15 cellular contexts compared by ENCODE assay signal in the genomic region with DNA sequence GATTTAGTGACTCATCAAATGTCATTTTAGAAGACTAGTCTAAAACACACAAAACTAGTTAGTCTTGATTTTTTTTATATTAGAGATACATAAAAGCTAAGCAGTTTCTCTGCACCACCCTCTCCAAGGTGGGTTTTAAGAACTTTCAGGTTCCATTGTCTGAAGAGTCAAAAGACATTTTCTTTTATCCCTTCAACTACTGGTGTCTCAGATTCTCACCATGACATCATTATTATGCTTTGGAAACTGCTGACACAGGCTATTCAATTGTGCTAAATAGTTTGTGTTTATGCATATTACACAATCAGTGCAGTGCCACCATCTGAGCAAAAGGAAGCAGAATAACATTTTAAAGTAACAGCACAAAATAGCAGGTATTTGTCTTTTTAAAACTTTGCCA. TPM values are rescaled to one million over a fixed set of nuclear protein-coding genes. Genes with fewer than 3 reads are reported as not detected.
A peak's percentile ranks its signal among the peaks of the same experiment; 100 is the strongest.
DNase-seq lines count a peak whose midpoint lies in the region; ATAC-seq, FAIRE-seq and TF ChIP-seq lines count a peak whose summit lies in the region.
"Had no signal": no experiment of that assay in that cellular context is flagged by ENCODE, and none has a peak within 500 bp of the region (broad histone marks: within the 10 kb centered on the region; RNA-seq: fewer than 3 reads in every experiment).

No MANE protein-coding gene starts in this region.

- no TSS peak for BruUV-seq in GM12878 (replicated peaks; lab: Mats Ljungman, UMichigan)

- H3K36me3 Mint-ChIP-seq in CD14-positive monocyte, result no peaks in the 10 kb centered on the region

- peak; percentile 64 for ATAC-seq in GM12878

- FAIRE-seq in GM12878 (lab: Jason Lieb, UNC), result no peak

- H3K4me1 ChIP-seq in GM12878 (ENCODE audit: control insufficient read depth, insufficient read depth, low read length), result peaks cover 18% of the 10 kb centered on the region
- peaks cover 23% of the 10 kb centered on the region for H3K4me1 ChIP-seq in iPS-18a (ENCODE audit: control insufficient read depth, low read depth, low read length)
- H3K4me1 ChIP-seq: right atrium auricular region, tibial nerve had no signal

- intact Hi-C loops in GM12878 (cut with micrococcal nuclease; ENCODE audit: unreplicated experiment) (loop anchor here (10.0 kb wide), 1 partner anchor 233 kb away; a partner anchor contains a TSS), CD14-positive monocyte (cut with micrococcal nuclease) (no loop called here)

- no peak overlapping the region for H3K4me2 ChIP-seq in GM12878 (ENCODE audit: control insufficient read depth, insufficient read depth)

- no peak overlapping the region for H3K27ac Mint-ChIP-seq in CD14-positive monocyte
- H3K27ac Mint-ChIP-seq: activated CD4-positive, alpha-beta T cell treated with anti-CD3 and anti-CD28 coated beads, Interleukin-2, amount 10 ng/mL, durations not matched to agents 7 days and 5 days had no signal

- H3K4me1 Mint-ChIP-seq in CD14-positive monocyte, result no peaks in the 10 kb centered on the region

- in situ Hi-C loops in GM12878 (cut with MboI), result no loop called here

- no peak overlapping the region for H3K9ac ChIP-seq in GM12878 (ENCODE audit: control insufficient read depth, insufficient read depth, low read length)
- no peak overlapping the region for H3K9ac ChIP-seq in iPS-18a (ENCODE audit: low read length)
- H3K9ac ChIP-seq: BLaER1 treated with 17β-estradiol and CSF1 and Interleukin-3, amounts not matched to agents 10 nM and 100 nM had no signal

- DNase-seq in AG09319 (ENCODE audit: extremely low read depth, low read depth) (peak; percentile 8), GM12878 (ENCODE audit: low read depth, low spot score) (no peak), CD14-positive monocyte (ENCODE audit: low spot score) (no peak), cortex of kidney (lab: John Stamatoyannopoulos, UW) (no peak), NCI-H128 (lab: John Stamatoyannopoulos, UW; ENCODE audit: unreplicated experiment) (no peak)
- no peak for DNase-seq in effector CD4-positive, alpha-beta T cell
- DNase-seq: activated CD4-positive, alpha-beta T cell treated with anti-CD3 and anti-CD28 coated beads, Interleukin-2, amount 10 ng/mL, durations not matched to agents 7 days and 5 days; activated effector memory CD4-positive, alpha-beta T cell treated with Interleukin-2 at 50 U/mL for 16 hours; cerebellar nuclear complex; midbrain had no signal

- H3K9me3 Mint-ChIP-seq in CD14-positive monocyte, result no peaks in the 10 kb centered on the region
- H3K9me3 Mint-ChIP-seq: activated CD4-positive, alpha-beta T cell treated with anti-CD3 and anti-CD28 coated beads, Interleukin-2, amount 10 ng/mL, durations not matched to agents 7 days and 5 days had no signal

- no peaks in the 10 kb centered on the region for H3K9me3 ChIP-seq in GM12878 (replicated peaks; ENCODE audit: control insufficient read depth, insufficient read depth, low read length)
- H3K9me3 ChIP-seq in iPS-18a (ENCODE audit: control insufficient read depth, low read depth, low read length), result no peaks in the 10 kb centered on the region
- H3K9me3 ChIP-seq: BLaER1 treated with 17β-estradiol and CSF1 and Interleukin-3, amounts not matched to agents 10 nM and 100 nM; right atrium auricular region; tibial nerve had no signal

- POLR2A ChIA-PET in GM12878 (lab: Charles Lee), result no interaction called here

- H2AFZ ChIP-seq in GM12878 (ENCODE audit: control insufficient read depth, low read depth, low read length), result no peak overlapping the region

- SMC1A ChIA-PET in GM12878 (lab: Charles Lee; ENCODE audit: uncharacterized antibody, unreplicated experiment), result interaction anchor here (0.6 to 1.7 kb wide), 11 partner anchors 11 to 114 kb away, joined by 3 to 7 read pairs (median 4); no protein-coding TSS in a partner anchor

- RAD21 ChIA-PET in GM12878 (lab: Charles Lee; ENCODE audit: unreplicated experiment), result interaction anchor here (0.9 to 2.1 kb wide), 2 partner anchors 13 to 60 kb away, joined by 3 to 9 read pairs; no protein-coding TSS in a partner anchor

- no peak for TF ChIP-seq POLR2A in GM12878 (IDR thresholded peaks at IDR 0.05; ENCODE audit: low read depth, low read length)

- no peak overlapping the region for H3K4me3 Mint-ChIP-seq in CD14-positive monocyte
- H3K4me3 Mint-ChIP-seq: activated CD4-positive, alpha-beta T cell treated with anti-CD3 and anti-CD28 coated beads, Interleukin-2, amount 10 ng/mL, durations not matched to agents 7 days and 5 days had no signal

- peaks cover 2 to 10% (median 2%) of the 10 kb centered on the region in 3 donors for H3K27me3 Mint-ChIP-seq in CD14-positive monocyte (ENCODE audit: low read depth in 3 of 3)

- H3K36me3 ChIP-seq in GM12878 (ENCODE audit: control insufficient read depth in 2 of 2, insufficient read depth in 2 of 2, low read length in 1 of 2) (peaks cover 7 to 21% of the 10 kb centered on the region in 2 experiments), iPS-18a (ENCODE audit: control insufficient read depth, low read depth, low read length) (peaks cover 37% of the 10 kb centered on the region)
- H3K36me3 ChIP-seq: BLaER1 treated with 17β-estradiol and CSF1 and Interleukin-3, amounts not matched to agents 10 nM and 100 nM; right atrium auricular region; tibial nerve had no signal

- CTCF ChIA-PET in GM12878 (lab: Yijun Ruan, JAX), result interaction anchor here (0.9 to 5.0 kb wide), 5 partner anchors 9 to 145 kb away, joined by 3 to 36 read pairs (median 3); no protein-coding TSS in a partner anchor

- no peak for TF ChIP-seq EP300 in Ishikawa (IDR thresholded peaks at IDR 0.05; ENCODE audit: borderline replicate concordance)
- TF ChIP-seq EP300 in GM12878 (IDR thresholded peaks at IDR 0.05; ENCODE audit: borderline replicate concordance in 1 of 2, control insufficient read depth in 1 of 2, low read depth in 2 of 2, low read length in 2 of 2), result no peak

- H3K4me3 ChIP-seq in GM12878 (no peak overlapping the region), iPS-18a (ENCODE audit: low read length) (peak overlapping the region; percentile 20)
- H3K4me3 ChIP-seq: BLaER1 treated with 17β-estradiol and CSF1 and Interleukin-3, amounts not matched to agents 10 nM and 100 nM; right atrium auricular region; tibial nerve had no signal

- peaks cover 41% of the 10 kb centered on the region for H3K79me2 ChIP-seq in GM12878 (ENCODE audit: control insufficient read depth, insufficient read depth, low read length)

- TF ChIP-seq RAD21 in Ishikawa (IDR thresholded peaks at IDR 0.05; ENCODE audit: low read depth) (no peak), GM12878 (IDR thresholded peaks at IDR 0.05; ENCODE audit: insufficient read depth, low read depth, low read length) (no peak)

- TF ChIP-seq CTCF in AG09319 (IDR thresholded peaks at IDR 0.05; ENCODE audit: low read depth, low read length) (no peak), GM12878 (IDR thresholded peaks at IDR 0.05 in 2 of 3, conservative IDR thresholded peaks at IDR 0.05 in 1 of 3; ENCODE audit: control insufficient read depth in 2 of 3, extremely low read depth in 1 of 3, insufficient read depth in 1 of 3, low read depth in 3 of 3, low read length in 3 of 3) (no peak), CD14-positive monocyte (IDR thresholded peaks at IDR 0.05) (no peak)

- H3K27me3 ChIP-seq in GM12878 (replicated peaks in 1 of 2; ENCODE audit: control insufficient read depth in 2 of 2, insufficient read depth in 2 of 2, low read length in 1 of 2), result no peaks in the 10 kb centered on the region
- no peaks in the 10 kb centered on the region for H3K27me3 ChIP-seq in iPS-18a (ENCODE audit: control insufficient read depth, insufficient read depth, low read length)
- H3K27me3 ChIP-seq: BLaER1 treated with 17β-estradiol and CSF1 and Interleukin-3, amounts not matched to agents 10 nM and 100 nM; right atrium auricular region; tibial nerve had no signal

- H3K27ac ChIP-seq in GM12878 (ENCODE audit: control insufficient read depth, insufficient read depth), result no peak overlapping the region
- H3K27ac ChIP-seq in iPS-18a (ENCODE audit: low read length), result peak overlapping the region; percentile 33
- H3K27ac ChIP-seq: BLaER1 treated with 17β-estradiol and CSF1 and Interleukin-3, amounts not matched to agents 10 nM and 100 nM; right atrium auricular region; tibial nerve had no signal

- H4K20me1 ChIP-seq in GM12878 (ENCODE audit: control insufficient read depth, insufficient read depth), result peaks cover 3% of the 10 kb centered on the region; the same call in 1 of the 2 replicates
- H4K20me1 ChIP-seq: BLaER1 treated with 17β-estradiol and CSF1 and Interleukin-3, amounts not matched to agents 10 nM and 100 nM had no signal

TF ChIP-seq in Ishikawa, 13 proteins besides CTCF, POLR2A, EP300 and RAD21:
- peak; percentile 82 for TF ChIP-seq CEBPB (IDR thresholded peaks at IDR 0.05)
- TF ChIP-seq TAF1 (IDR thresholded peaks at IDR 0.05; ENCODE audit: low read depth), result no peak

TF ChIP-seq in GM12878, 131 proteins besides CTCF, POLR2A, EP300 and RAD21:
- TF ChIP-seq ATF7 (IDR thresholded peaks at IDR 0.05; ENCODE audit: low read depth) (peak; percentile 89), CBX3 (IDR thresholded peaks at IDR 0.05; ENCODE audit: borderline replicate concordance, low read depth) (no peak)

RNA-seq across cellular contexts. Expression of a gene that starts 52.2 kb away (rescaled TPM):
- total RNA-seq in GM12878 (2013; cell fraction: nucleolus; rRNA removed), result 193 and 204 TPM in 2 replicates
- total RNA-seq in GM12878 (2014; rRNA removed) (30.8 and 38.9 TPM in 2 replicates), GM12878 (2014; rRNA removed; fragmentation: Illumina TruSeq; extraction: Trizol) (56.8 and 62.3 TPM in 2 replicates), GM12878 (2021) (48.5 and 49.7 TPM in 2 replicates)
- 12.8 TPM for polyA plus RNA-seq in GM12878 (2011; ENCODE audit: low read depth)
- polyA plus RNA-seq in GM12878 (2011; rRNA removed) (43.3 and 63.1 TPM in 2 replicates), GM12878 (2014; fragmentation: Illumina TruSeq; extraction: Trizol) (61.2 and 76.6 TPM in 2 replicates), GM12878 (2014; fragmentation: Nextera tagmentation; extraction: Ambion mirVana) (1 to 10 TPM; 4.6 to 4.7 TPM), GM12878 (2014; rRNA removed) (41.4 and 43.1 TPM in 2 replicates), GM12878 (2016; fragmentation: Nextera tagmentation; extraction: Ambion mirVana) (10 to 100 TPM; 15.0 to 16.0 TPM), CD14-positive monocyte (1 to 10 TPM; 3.2 to 5.3 TPM)
- polyA plus RNA-seq in GM12878 (2011; cell fraction: cytosol; rRNA removed), result 31.7 and 32.1 TPM in 2 replicates
- polyA plus RNA-seq in GM12878 (2011; cell fraction: nucleus; rRNA removed), result 35.0 and 45.2 TPM in 2 replicates
- polyA plus RNA-seq in GM12878 (2012), result 23.1 and 32.9 TPM in 2 replicates
- polyA minus RNA-seq in GM12878 (2011; rRNA and poly(A)+ RNA removed), result 42.1 and 55.8 TPM in 2 replicates
- polyA minus RNA-seq in GM12878 (2011; cell fraction: cytosol; rRNA and poly(A)+ RNA removed), result 22.2 and 26.1 TPM in 2 replicates
- 25.8 and 44.7 TPM in 2 replicates for polyA minus RNA-seq in GM12878 (2011; cell fraction: nucleus; rRNA and poly(A)+ RNA removed)
- total RNA-seq: right atrium auricular region had no signal
